Comparison of ENCODE assay signal across 8 cellular contexts in the genomic region with DNA sequence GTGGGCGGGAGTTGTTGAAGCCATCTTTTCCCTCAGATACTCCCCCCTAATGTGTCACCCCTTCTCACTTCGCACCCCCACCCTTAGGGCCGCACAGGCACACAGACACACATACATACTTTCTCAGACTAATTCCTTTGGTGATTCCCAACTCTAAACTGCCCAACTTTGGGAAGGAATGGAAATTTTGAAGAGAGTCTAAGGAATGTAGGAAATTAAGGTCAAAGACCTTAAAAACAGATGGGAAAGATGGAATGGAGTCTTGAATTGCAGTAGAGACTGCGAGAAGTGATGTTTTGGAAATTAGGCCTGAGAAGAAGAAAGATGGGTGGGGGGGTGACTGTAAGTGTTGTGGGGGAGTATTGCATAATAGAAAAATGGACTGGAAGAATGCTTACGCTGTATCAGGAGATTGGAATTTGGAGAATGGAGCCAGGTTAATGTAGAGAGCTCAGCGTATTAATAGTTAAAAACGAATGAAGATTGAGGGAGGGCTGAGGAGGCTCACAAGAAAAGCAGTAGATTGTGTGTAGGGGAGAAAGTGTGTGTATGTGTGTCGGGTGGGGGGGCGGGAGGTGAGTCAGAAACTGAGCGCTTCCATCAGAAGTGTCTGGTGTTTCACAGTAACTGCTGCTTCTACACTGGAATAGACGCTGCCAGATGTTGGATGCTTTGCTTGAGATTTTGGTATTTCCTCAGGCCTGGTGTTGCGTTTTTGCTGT. TPM values are rescaled to one million over a fixed set of nuclear protein-coding genes. Genes with fewer than 3 reads are reported as not detected.
A peak's percentile ranks its signal among the peaks of the same experiment; 100 is the strongest.
DNase-seq lines count a peak whose midpoint lies in the region; ATAC-seq and TF ChIP-seq lines count a peak whose summit lies in the region.

No MANE protein-coding gene starts in this region.

- dilution Hi-C loops in mammary epithelial cell (cut with HindIII; ENCODE audit: low sequenced_read_pairs), result no loop called here

- H3K9me3 ChIP-seq in OCI-LY3 (ENCODE audit: insufficient read depth, low read length), result no peaks in the 10 kb centered on the region
- no peaks in the 10 kb centered on the region for H3K9me3 ChIP-seq in mammary epithelial cell (replicated peaks; ENCODE audit: insufficient read depth, low read length)
- H3K9me3 ChIP-seq in upper lobe of right lung, result no peaks in the 10 kb centered on the region

- H3K79me2 ChIP-seq in OCI-LY3 (ENCODE audit: low read length) (peaks cover 68% of the 10 kb centered on the region), mammary epithelial cell (ENCODE audit: insufficient read depth, low read length) (peaks cover 66% of the 10 kb centered on the region)

- H3K4me3 ChIP-seq in GM08714 (ENCODE audit: low read length) (peak overlapping the region; percentile 94), OCI-LY3 (ENCODE audit: low read length) (peak overlapping the region; percentile 97), mammary epithelial cell (replicated peaks in 1 of 3; ENCODE audit: insufficient read depth in 1 of 3, low read depth in 2 of 3, low read length in 3 of 3) (peak overlapping the region; percentile 64 to 83 (median 71)), upper lobe of right lung (peak overlapping the region; percentile 82)

- H2AFZ ChIP-seq in OCI-LY3 (ENCODE audit: low read depth, low read length), result no peak overlapping the region
- no peak overlapping the region for H2AFZ ChIP-seq in mammary epithelial cell (ENCODE audit: low read depth, low read length)

- peak overlapping the region; percentile 94 for H3K4me3 Mint-ChIP-seq in memory B cell

- in situ Hi-C loops in mammary epithelial cell (cut with MboI; ENCODE audit: low sequenced_read_pairs in 2 of 2), result loop anchor here in 1 of 2 donors (5.0 kb wide), 1 partner anchor 52 kb away; the partner anchor contains the start of gene PSMD4

- H3K4me1 ChIP-seq in OCI-LY3 (ENCODE audit: low read length), result peaks cover 33% of the 10 kb centered on the region
- peaks cover 27% of the 10 kb centered on the region for H3K4me1 ChIP-seq in mammary epithelial cell (ENCODE audit: insufficient read depth, low read length)
- H3K4me1 ChIP-seq in upper lobe of right lung, result peaks cover 23% of the 10 kb centered on the region

- H3K27me3 ChIP-seq in OCI-LY3 (ENCODE audit: low read depth, low read length) (0 out of 2 replicates have a peak, but pooled peaks cover 2% of the 10 kb centered on the region), mammary epithelial cell (ENCODE audit: insufficient read depth, low read length) (no peaks in the 10 kb centered on the region), upper lobe of right lung (no peaks in the 10 kb centered on the region)

- no peak for ATAC-seq in memory B cell (ENCODE audit: low read depth)
- ATAC-seq in upper lobe of right lung, result no peak

- H3K9me3 Mint-ChIP-seq in memory B cell, result no peaks in the 10 kb centered on the region

- H3K9ac ChIP-seq in OCI-LY3 (ENCODE audit: low read length), result peak overlapping the region; percentile 97
- peak overlapping the region; percentile 97 for H3K9ac ChIP-seq in mammary epithelial cell (ENCODE audit: insufficient read depth, low read length)

- H3K36me3 Mint-ChIP-seq in memory B cell, result no peaks in the 10 kb centered on the region

- intact Hi-C loops in mammary epithelial cell (cut with micrococcal nuclease), result loop anchor here (5.0 kb wide), 1 partner anchor 127 kb away; the partner anchor contains the start of gene PI4KB
- intact Hi-C loops in upper lobe of right lung (cut with DNase I), result no loop called here

- peak overlapping the region; percentile 100 for H3K4me2 ChIP-seq in OCI-LY3 (ENCODE audit: low read length)
- peak overlapping the region; percentile 81 for H3K4me2 ChIP-seq in mammary epithelial cell (ENCODE audit: insufficient read depth, low read depth, low read length)

- 4% methylated on average over 9 of the region's 12 CpGs for WGBS in mammary epithelial cell (ENCODE audit: low coverage, missing lambda C conversion rate)

- peaks cover 25% of the 10 kb centered on the region for H3K4me1 Mint-ChIP-seq in memory B cell

- BruUV-seq in mammary epithelial cell (replicated peaks; lab: Mats Ljungman, UMichigan), result TSS peak; percentile 41

- CTCF ChIA-PET in mammary epithelial cell (lab: Charles Lee; ENCODE audit: low non-redundant PET), result interaction anchor here (0.6 kb wide), 1 partner anchor 51 kb away, joined by 12 read pairs; no protein-coding TSS in a partner anchor

- H3K27ac ChIP-seq in OCI-LY3 (ENCODE audit: low read length) (peak overlapping the region; percentile 86), mammary epithelial cell (ENCODE audit: insufficient read depth, low read depth, low read length) (peak overlapping the region; percentile 90), upper lobe of right lung (peak overlapping the region; percentile 85)

- H3K27ac Mint-ChIP-seq in memory B cell, result peak overlapping the region; percentile 96

- H4K20me1 ChIP-seq in OCI-LY3 (ENCODE audit: insufficient read depth, low read length) (peaks cover 41% of the 10 kb centered on the region), mammary epithelial cell (ENCODE audit: insufficient read depth, low read length) (no peaks in the 10 kb centered on the region)

- H3K36me3 ChIP-seq in OCI-LY3 (replicated peaks; ENCODE audit: low read depth, low read length) (peaks cover 30% of the 10 kb centered on the region), mammary epithelial cell (ENCODE audit: insufficient read depth, low read length) (peaks cover 14% of the 10 kb centered on the region), upper lobe of right lung (peaks cover 19% of the 10 kb centered on the region)

- TF ChIP-seq CTCF in OCI-LY3 (IDR thresholded peaks at IDR 0.05; ENCODE audit: low read depth, low read length) (no peak), mammary epithelial cell (conservative IDR thresholded peaks at IDR 0.05 in 1 of 2, IDR thresholded peaks at IDR 0.05 in 1 of 2; ENCODE audit: extremely low read depth in 1 of 2, insufficient read depth in 1 of 2, low read depth in 1 of 2, low read length in 2 of 2) (no peak), upper lobe of right lung (IDR thresholded peaks at IDR 0.05) (no peak)

- peak; percentile 84 for DNase-seq in mammary epithelial cell
- no peak for DNase-seq in memory B cell (ENCODE audit: low spot score in 2 of 2)
- no peak for DNase-seq in upper lobe of right lung
- DNase-seq in cerebellum (ENCODE audit: low spot score), result no peak
- DNase-seq in iPS-NIHi11 (ENCODE audit: low spot score), result no peak
- DNase-seq in central memory CD4-positive, alpha-beta T cell, result no peak

- no peaks in the 10 kb centered on the region for H3K27me3 Mint-ChIP-seq in memory B cell

RNA-seq across cellular contexts. Expression of gene PIP5K1A, which starts 1.7 kb away (rescaled TPM):
- total RNA-seq in mammary epithelial cell (100 to 1,000 TPM in 1 of 2 donors, 10 to 100 TPM in 1; 94.2 to 103 TPM), upper lobe of right lung (54.0 TPM), cerebellum (83.5 TPM)
- 56.0 TPM for polyA plus RNA-seq in mammary epithelial cell
- polyA minus RNA-seq in mammary epithelial cell, result 271 TPM

RNA-seq across cellular contexts. Expression of gene VPS72, which starts 10.0 kb away (rescaled TPM):
- total RNA-seq in mammary epithelial cell (10 to 100 TPM; 34.3 to 71.3 TPM), upper lobe of right lung (42.6 TPM), cerebellum (47.5 TPM)
- 42.2 TPM for polyA plus RNA-seq in mammary epithelial cell
- 39.1 TPM for polyA minus RNA-seq in mammary epithelial cell

RNA-seq across cellular contexts. Expression of gene TMOD4, which starts 24.2 kb away (rescaled TPM):
- not detected for total RNA-seq in mammary epithelial cell
- 0.23 TPM for polyA plus RNA-seq in mammary epithelial cell
- not detected for polyA minus RNA-seq in mammary epithelial cell
- total RNA-seq in upper lobe of right lung, result not detected
- total RNA-seq in cerebellum, result not detected

RNA-seq across cellular contexts. Expression of gene SCNM1, which starts 34.1 kb away (rescaled TPM):
- total RNA-seq in mammary epithelial cell (10 to 100 TPM; 24.8 to 47.6 TPM), upper lobe of right lung (34.6 TPM), cerebellum (16.7 TPM)
- 30.1 TPM for polyA plus RNA-seq in mammary epithelial cell
- 20.5 TPM for polyA minus RNA-seq in mammary epithelial cell

RNA-seq across cellular contexts. Expression of gene LYSMD1, which starts 34.3 kb away (rescaled TPM):
- total RNA-seq in mammary epithelial cell (1 to 10 TPM; 7.3 to 9.7 TPM), upper lobe of right lung (6.2 TPM), cerebellum (10.6 TPM)
- 3.8 TPM for polyA plus RNA-seq in mammary epithelial cell
- polyA minus RNA-seq in mammary epithelial cell, result 21.4 TPM
